Comparison of ENCODE assay signal across 1 cellular context in the genomic region with DNA sequence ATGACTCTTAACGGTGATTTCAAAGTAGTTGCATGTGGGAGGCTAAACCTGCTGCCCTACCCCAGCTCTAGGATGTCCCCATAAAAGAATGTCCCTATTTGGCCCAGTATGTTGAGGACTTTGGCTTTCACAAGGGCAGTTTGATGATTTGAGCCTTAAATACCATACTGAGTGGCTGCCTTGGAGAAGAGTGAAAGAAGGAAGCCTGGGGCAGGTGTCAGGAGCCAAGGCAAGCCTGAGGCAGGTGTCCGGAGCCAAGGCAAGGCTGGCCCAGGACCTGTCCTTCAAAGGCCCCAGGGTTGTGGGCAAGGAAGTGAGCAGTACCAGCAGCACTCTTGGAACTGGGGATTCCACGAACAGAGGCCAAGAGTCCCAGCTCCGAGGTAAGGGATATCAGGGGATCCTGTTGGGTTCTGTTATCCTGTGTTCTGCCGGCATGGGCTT.
TF ChIP-seq lines count a peak whose summit lies in the region.

No MANE protein-coding gene starts in this region.

TF ChIP-seq in GM23338, 12 proteins besides CTCF, POLR2A, EP300 and RAD21:
- TF ChIP-seq, protein P1, sequence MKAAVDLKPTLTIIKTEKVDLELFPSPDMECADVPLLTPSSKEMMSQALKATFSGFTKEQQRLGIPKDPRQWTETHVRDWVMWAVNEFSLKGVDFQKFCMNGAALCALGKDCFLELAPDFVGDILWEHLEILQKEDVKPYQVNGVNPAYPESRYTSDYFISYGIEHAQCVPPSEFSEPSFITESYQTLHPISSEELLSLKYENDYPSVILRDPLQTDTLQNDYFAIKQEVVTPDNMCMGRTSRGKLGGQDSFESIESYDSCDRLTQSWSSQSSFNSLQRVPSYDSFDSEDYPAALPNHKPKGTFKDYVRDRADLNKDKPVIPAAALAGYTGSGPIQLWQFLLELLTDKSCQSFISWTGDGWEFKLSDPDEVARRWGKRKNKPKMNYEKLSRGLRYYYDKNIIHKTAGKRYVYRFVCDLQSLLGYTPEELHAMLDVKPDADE (IDR thresholded peaks at IDR 0.05): no peak
- TF ChIP-seq NANOG (IDR thresholded peaks at IDR 0.05; ENCODE audit: borderline replicate concordance) (no peak), STAT1 (IDR thresholded peaks at IDR 0.05; ENCODE audit: unreplicated experiment) (no peak), ZNF331 (CRISPR knock-in tag; IDR thresholded peaks at IDR 0.05; ENCODE audit: low read depth) (no peak)
